Comparison of ENCODE assay signal across 8 cellular contexts in the genomic region with DNA sequence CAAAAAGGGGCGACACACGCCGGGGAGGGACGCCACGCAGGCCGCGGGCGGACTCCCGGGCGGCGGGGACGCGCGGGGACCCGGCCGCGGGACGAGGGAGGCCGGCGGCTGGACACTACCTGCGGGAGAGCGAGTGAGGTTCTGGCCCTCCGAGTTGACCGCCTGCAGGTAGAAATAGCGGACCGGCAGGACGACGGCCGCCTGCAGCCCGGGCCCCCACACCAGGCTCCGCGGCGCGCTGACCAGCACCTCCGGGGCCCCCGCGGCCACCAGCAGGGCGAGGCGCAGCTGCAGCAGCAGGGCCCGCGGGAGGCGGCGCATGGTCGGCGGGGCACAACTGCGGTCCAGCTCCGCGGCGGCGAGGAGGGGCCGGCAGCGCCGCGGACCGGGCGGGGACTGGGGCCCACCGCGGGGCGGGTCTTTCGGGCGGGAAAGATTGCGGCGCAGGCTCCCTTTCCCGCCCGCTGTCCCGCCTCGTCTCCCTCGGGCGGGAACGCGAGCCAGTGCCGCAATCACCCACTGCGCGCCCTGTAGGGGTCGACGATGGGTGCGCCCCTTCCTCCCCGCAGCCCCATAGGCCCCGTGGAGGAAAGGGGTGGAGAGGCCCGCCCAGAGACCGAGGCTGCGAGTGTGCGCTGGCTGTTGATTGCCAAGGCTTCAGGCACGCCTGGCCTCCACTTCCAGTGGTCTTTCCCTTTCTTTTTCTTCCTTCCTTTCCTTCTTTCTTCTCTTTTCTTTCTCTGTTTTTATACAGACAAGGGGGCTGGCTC. TPM values are rescaled to one million over a fixed set of nuclear protein-coding genes. Genes with fewer than 3 reads are reported as not detected.
DNase-seq lines count a peak whose midpoint lies in the region; ATAC-seq and TF ChIP-seq lines count a peak whose summit lies in the region.

POGLUT3 (minus strand) TSS at position 339 of the 770 bp plus-strand sequence; CDS start at position 321, 18 bp downstream.

- H3K36me3 Mint-ChIP-seq in stimulated activated memory B cell treated with anti-CD40 and anti-IgM and Interleukin-4, amounts not matched to agents 10 μg/mL and 1 μg/mL and 100 μg/mL, for 72 hours, result no peaks in the 10 kb centered on the region

- no peak within 1 kb of the TSS for H2AFZ ChIP-seq in OCI-LY1 (ENCODE audit: low read length)

- H3F3A ChIP-seq in OCI-LY1 (ENCODE audit: insufficient read depth, low read length), result no peaks in the 10 kb centered on the region

- DNase-seq in GM19240 (ENCODE audit: insufficient read length, low spot score), result peak; percentile 33
- peak; percentile 57 for DNase-seq in activated T-cell treated with anti-CD3 and anti-CD28 coated beads, Interleukin-2, amount 50 U/mL, for 1 hour
- no peak for DNase-seq in epithelial cell of proximal tubule (ENCODE audit: low read depth)
- DNase-seq in mucosa of gallbladder (ENCODE audit: low spot score), result peak; percentile 29

- no peaks in the 10 kb centered on the region for H3K79me2 ChIP-seq in OCI-LY1 (ENCODE audit: insufficient read depth, low read length)

- no peaks in the 10 kb centered on the region for H3K9me3 Mint-ChIP-seq in stimulated activated memory B cell treated with anti-CD40 and anti-IgM and Interleukin-4, amounts not matched to agents 10 μg/mL and 1 μg/mL and 100 μg/mL, for 72 hours

- peak within 1 kb of the TSS; percentile 71 for H3K4me2 ChIP-seq in OCI-LY1 (ENCODE audit: low read length)

- H3K4me1 Mint-ChIP-seq in stimulated activated memory B cell treated with anti-CD40 and anti-IgM and Interleukin-4, amounts not matched to agents 10 μg/mL and 1 μg/mL and 100 μg/mL, for 72 hours, result peaks cover 11% of the 10 kb centered on the region

- H3K4me1 ChIP-seq in OCI-LY1 (ENCODE audit: insufficient read depth, low read length, severe bottlenecking), result peaks cover 11% of the 10 kb centered on the region

- H3K9ac ChIP-seq in OCI-LY1 (ENCODE audit: low read length), result peak within 1 kb of the TSS; percentile 4; the same call in 1 of the 2 replicates

- H3K36me3 ChIP-seq in OCI-LY1 (ENCODE audit: insufficient read depth, low read length), result no peaks in the 10 kb centered on the region

- ATAC-seq in HG03432 (IDR thresholded peaks at IDR 0.05; ENCODE audit: unreplicated experiment), result peak; percentile 71
- ATAC-seq in stimulated activated memory B cell treated with anti-CD40 and anti-IgM and Interleukin-4, amounts not matched to agents 10 μg/mL and 1 μg/mL and 100 μg/mL, for 72 hours, result peak; percentile 69

- no peaks in the 10 kb centered on the region for H3K9me2 ChIP-seq in OCI-LY1 (ENCODE audit: low read depth, low read length)

- TF ChIP-seq CTCF in C4-2B (conservative IDR thresholded peaks at IDR 0.05) (no peak), OCI-LY1 (IDR thresholded peaks at IDR 0.05; ENCODE audit: low read length) (no peak), epithelial cell of proximal tubule (conservative IDR thresholded peaks at IDR 0.05; ENCODE audit: low read depth, low read length) (no peak)

- peaks cover 9% of the 10 kb centered on the region; the same call in 1 of the 2 replicates for H3K27me3 ChIP-seq in OCI-LY1 (ENCODE audit: insufficient read depth, low read length)

- H4K20me1 ChIP-seq in OCI-LY1 (ENCODE audit: insufficient read depth, low read length), result no peaks in the 10 kb centered on the region

- H3K4me3 ChIP-seq in OCI-LY1 (ENCODE audit: low read depth, low read length, poor library complexity, severe bottlenecking) (peak within 1 kb of the TSS; percentile 58), epithelial cell of proximal tubule (ENCODE audit: low read depth, low read length) (peak within 1 kb of the TSS; percentile 59)

- H3K27ac ChIP-seq in C4-2B (peak within 1 kb of the TSS; percentile 35), OCI-LY1 (ENCODE audit: low read depth, low read length, poor library complexity, severe bottlenecking) (no peak within 1 kb of the TSS)

- peak within 1 kb of the TSS; percentile 98 for H3K4me3 Mint-ChIP-seq in stimulated activated memory B cell treated with anti-CD40 and anti-IgM and Interleukin-4, amounts not matched to agents 10 μg/mL and 1 μg/mL and 100 μg/mL, for 72 hours

- H3K27ac Mint-ChIP-seq in stimulated activated memory B cell treated with anti-CD40 and anti-IgM and Interleukin-4, amounts not matched to agents 10 μg/mL and 1 μg/mL and 100 μg/mL, for 72 hours, result peak within 1 kb of the TSS; percentile 88

- no peaks in the 10 kb centered on the region for H3K9me3 ChIP-seq in OCI-LY1 (ENCODE audit: low read length)

- no peaks in the 10 kb centered on the region for H3K27me3 Mint-ChIP-seq in stimulated activated memory B cell treated with anti-CD40 and anti-IgM and Interleukin-4, amounts not matched to agents 10 μg/mL and 1 μg/mL and 100 μg/mL, for 72 hours

RNA-seq across cellular contexts. Expression of gene POGLUT3, which starts in this region (rescaled TPM):
- 21.1 and 24.4 TPM in 2 replicates for total RNA-seq in epithelial cell of proximal tubule
- total RNA-seq in mucosa of gallbladder, result 21.6 TPM
